ENCODE assay signal across 1 cellular context in genomic region chr1:89538361-89538760, GRCh38.
TF ChIP-seq lines count a peak whose summit lies in the region.

No MANE protein-coding gene starts in this region.

TF ChIP-seq in K562, 482 proteins besides CTCF, POLR2A, EP300 and RAD21 (continued from another document and continues in another):
- TF ChIP-seq ZNF318 (IDR thresholded peaks at IDR 0.05; ENCODE audit: borderline replicate concordance in 1 of 2, low read depth in 1 of 2) (no peak), ZNF217 (CRISPR knock-in tag; IDR thresholded peaks at IDR 0.05) (no peak), NFYB (IDR thresholded peaks at IDR 0.05; ENCODE audit: extremely low read depth, insufficient read length) (no peak), SMAD4 (CRISPR knock-in tag; conservative IDR thresholded peaks at IDR 0.05) (peak; percentile 34; the same call in 1 of the 2 replicates), NR3C1 (CRISPR knock-in tag; IDR thresholded peaks at IDR 0.05) (no peak), HOMEZ (CRISPR knock-in tag; IDR thresholded peaks at IDR 0.05) (no peak), RAD51 (IDR thresholded peaks at IDR 0.05; ENCODE audit: borderline replicate concordance, low read depth) (no peak), NFE2L1 (tag; IDR thresholded peaks at IDR 0.05; ENCODE audit: borderline replicate concordance, low read depth) (no peak), SREBF2 (CRISPR knock-in tag; IDR thresholded peaks at IDR 0.05) (no peak), ZNF408 (CRISPR knock-in tag; IDR thresholded peaks at IDR 0.05; ENCODE audit: low read depth) (no peak), ETV6 (IDR thresholded peaks at IDR 0.05; ENCODE audit: borderline replicate concordance in 1 of 2, low read depth in 2 of 2, low read length in 1 of 2) (peak in 1 of 2 experiments; percentile 81; a peak in 1 of 4 replicates), ETV6 (CRISPR knock-in tag; IDR thresholded peaks at IDR 0.05; ENCODE audit: borderline replicate concordance) (no peak), FOS (IDR thresholded peaks at IDR 0.05; ENCODE audit: extremely low read depth, insufficient read length) (no peak), NUFIP1 (IDR thresholded peaks at IDR 0.05; ENCODE audit: partially characterized antibody) (no peak), ILF3 (IDR thresholded peaks at IDR 0.05; ENCODE audit: borderline replicate concordance) (no peak), E2F4 (CRISPR knock-in tag; IDR thresholded peaks at IDR 0.05; ENCODE audit: low read depth) (no peak), LCOR (CRISPR knock-in tag; IDR thresholded peaks at IDR 0.05) (peak; percentile 65; the same call in 1 of the 2 replicates), ZNF324 (CRISPR knock-in tag; IDR thresholded peaks at IDR 0.05) (no peak), THRB (CRISPR knock-in tag; conservative IDR thresholded peaks at IDR 0.05) (no peak), NCOA2 (IDR thresholded peaks at IDR 0.05; ENCODE audit: partially characterized antibody in 2 of 2) (no peak), ZNF592 (IDR thresholded peaks at IDR 0.05) (peak; percentile 41; the same call in 1 of the 2 replicates), ZNF584 (CRISPR knock-in tag; IDR thresholded peaks at IDR 0.05; ENCODE audit: low read depth) (peak; percentile 91), TEAD4 (IDR thresholded peaks at IDR 0.05; ENCODE audit: low read length) (peak; percentile 64), TEAD4 (CRISPR knock-in tag; IDR thresholded peaks at IDR 0.05; ENCODE audit: borderline replicate concordance) (no peak), STAT5B (CRISPR knock-in tag; IDR thresholded peaks at IDR 0.05) (no peak), POU5F1 (IDR thresholded peaks at IDR 0.05; ENCODE audit: borderline replicate concordance, low read depth, low read length, partially characterized antibody) (no peak), RUNX1 (IDR thresholded peaks at IDR 0.05; ENCODE audit: low read depth) (no peak), NFIC (IDR thresholded peaks at IDR 0.05) (0 out of 2 replicates have a peak, but pooled peaks have one; percentile 3), DPF2 (IDR thresholded peaks at IDR 0.05) (peak; percentile 70; the same call in 1 of the 2 replicates), PML (IDR thresholded peaks at IDR 0.05; ENCODE audit: low read length) (peak; percentile 21; the same call in 1 of the 2 replicates), RCOR1 (IDR thresholded peaks at IDR 0.05; ENCODE audit: borderline replicate concordance in 1 of 2, low read depth in 2 of 2, low read length in 2 of 2) (0 out of 4 replicates have a peak, but pooled peaks of 1 of the 2 experiments have one; percentile 36), HDAC2 (IDR thresholded peaks at IDR 0.05) (0 out of 2 replicates have a peak, but pooled peaks have one; percentile 39), ZNF785 (CRISPR knock-in tag; IDR thresholded peaks at IDR 0.05) (no peak), VEZF1 (CRISPR knock-in tag; IDR thresholded peaks at IDR 0.05) (peak; percentile 19; the same call in 1 of the 2 replicates), POLR2AphosphoS2 (IDR thresholded peaks at IDR 0.05; ENCODE audit: low read length) (no peak), ZNF717 (CRISPR knock-in tag; IDR thresholded peaks at IDR 0.05) (no peak), DDX20 (tag; IDR thresholded peaks at IDR 0.05; ENCODE audit: low read depth) (0 out of 2 replicates have a peak, but pooled peaks have one; percentile 8), MYC (IDR thresholded peaks at IDR 0.05; ENCODE audit: low read depth, low read length) (0 out of 2 replicates have a peak, but pooled peaks have one; percentile 28), MYC (CRISPR knock-in tag; IDR thresholded peaks at IDR 0.05; ENCODE audit: borderline replicate concordance, low read depth) (no peak), HMBOX1 (IDR thresholded peaks at IDR 0.05) (peak; percentile 97), MTA2 (IDR thresholded peaks at IDR 0.05; ENCODE audit: low read depth) (no peak), GTF2F1 (IDR thresholded peaks at IDR 0.05; ENCODE audit: low read depth, low read length) (no peak), PKNOX1 (IDR thresholded peaks at IDR 0.05) (peak; percentile 71)
